In the genomic region with DNA sequence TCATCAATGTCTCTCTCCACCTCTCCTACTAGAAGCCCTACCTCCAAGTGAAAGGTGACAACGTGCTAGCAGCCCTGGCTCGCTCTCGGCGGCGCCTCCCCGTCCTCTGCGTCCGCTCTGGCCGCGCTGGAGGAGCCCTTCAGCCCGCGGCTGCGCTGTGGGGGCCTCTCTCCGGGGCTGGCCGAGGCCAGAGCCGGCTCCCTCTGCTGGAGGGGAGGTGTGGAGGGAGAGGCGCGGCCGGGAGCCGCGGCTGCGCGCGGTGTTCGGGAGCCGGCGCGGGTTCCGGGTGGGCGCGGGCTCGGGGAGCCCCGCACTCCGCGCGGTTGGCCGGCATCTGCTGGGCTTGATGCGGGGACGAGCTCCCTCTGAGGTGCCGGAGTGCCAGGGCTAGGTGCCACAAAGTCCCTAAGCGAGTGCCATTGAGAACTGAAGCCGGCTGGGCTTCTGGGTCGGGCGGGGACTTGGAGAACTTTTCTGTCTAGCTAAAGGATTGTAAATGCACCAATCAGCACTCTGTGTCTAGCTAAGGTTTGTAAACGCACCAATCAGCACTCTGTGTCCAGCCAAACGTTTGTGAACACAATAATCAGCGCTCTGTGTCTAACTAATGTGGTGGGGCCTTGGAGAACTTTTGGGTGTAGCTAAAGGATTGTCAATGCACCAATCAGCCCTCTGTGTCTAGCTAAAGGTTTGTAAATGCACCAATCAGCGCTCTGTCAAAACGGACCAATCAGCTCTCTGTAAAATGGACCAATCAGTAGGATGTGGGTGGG, we compare ENCODE assay signal across 12 cellular contexts.
A peak's percentile ranks its signal among the peaks of the same experiment; 100 is the strongest.
DNase-seq lines count a peak whose midpoint lies in the region; ATAC-seq, FAIRE-seq and TF ChIP-seq lines count a peak whose summit lies in the region.
"Had no signal": no experiment of that assay in that cellular context is flagged by ENCODE, and none has a peak within 500 bp of the region (broad histone marks: within the 10 kb centered on the region; RNA-seq: fewer than 3 reads in every experiment).

No MANE protein-coding gene starts in this region.

- H3K79me1 ChIP-seq in neuronal stem cell (ENCODE audit: low read depth, low read length), result no peaks in the 10 kb centered on the region

- no peak overlapping the region for H3K9ac ChIP-seq in endodermal cell (ENCODE audit: extremely low read depth, low read length, poor library complexity, severe bottlenecking)
- H3K9ac ChIP-seq in neuronal stem cell (ENCODE audit: low read depth, low read length, poor library complexity), result no peak overlapping the region

- H3K18ac ChIP-seq in neuronal stem cell (ENCODE audit: low read length), result no peak overlapping the region

- H3K4me1 ChIP-seq in endodermal cell (ENCODE audit: control insufficient read depth, insufficient read depth, low read length) (no peaks in the 10 kb centered on the region), pancreas (no peaks in the 10 kb centered on the region), neuronal stem cell (ENCODE audit: control insufficient read depth in 2 of 2, insufficient read depth in 1 of 2, low read depth in 1 of 2, low read length in 2 of 2) (no peaks in the 10 kb centered on the region)
- H3K4me1 ChIP-seq: psoas muscle, vagina had no signal

- no peak overlapping the region for H3K14ac ChIP-seq in neuronal stem cell (ENCODE audit: low read length)

- H2AFZ ChIP-seq in neuronal stem cell (ENCODE audit: low read length), result no peak overlapping the region

- TF ChIP-seq CTCF in endodermal cell (conservative IDR thresholded peaks at IDR 0.05) (peak; percentile 63), pancreas (IDR thresholded peaks at IDR 0.05) (peak in 2 of 4 donors; percentile 18 to 31)

- no peak overlapping the region for H2BK120ac ChIP-seq in neuronal stem cell (ENCODE audit: low read depth, low read length)

- H2AK5ac ChIP-seq in neuronal stem cell (ENCODE audit: low read depth, low read length), result no peak overlapping the region

- no peak overlapping the region for H2BK15ac ChIP-seq in neuronal stem cell (ENCODE audit: low read length)

- H3K36me3 ChIP-seq in endodermal cell (ENCODE audit: control insufficient read depth, insufficient read depth, low read length) (no peaks in the 10 kb centered on the region), pancreas (no peaks in the 10 kb centered on the region), neuronal stem cell (replicated peaks in 1 of 2; ENCODE audit: control insufficient read depth in 2 of 2, insufficient read depth in 2 of 2, low read length in 2 of 2) (no peaks in the 10 kb centered on the region)
- H3K36me3 ChIP-seq: vagina had no signal

- no peak overlapping the region for H3K23ac ChIP-seq in neuronal stem cell (ENCODE audit: low read depth, low read length, poor library complexity)

- H3K4me2 ChIP-seq in neuronal stem cell (ENCODE audit: insufficient read depth, low read length, poor library complexity, severe bottlenecking), result no peak overlapping the region

- peaks cover 22% of the 10 kb centered on the region for H3K27me3 Mint-ChIP-seq in endodermal cell (ENCODE audit: insufficient read depth)

- peak overlapping the region; percentile 47 for H3K4me3 Mint-ChIP-seq in endodermal cell

- DNase-seq in NCI-H1417 (lab: John Stamatoyannopoulos, UW) (peak in 2 of 3 experiments; percentile 74 to 78), NCI-H1417 treated with DMSO at 0.1 percent for 48 hours (lab: John Stamatoyannopoulos, UW) (no peak), NCI-H226 (peak; percentile 36), endodermal cell (peak; percentile 76), pancreas (peak; percentile 4 to 90 (median 47)), neuronal stem cell (ENCODE audit: low spot score) (no peak), GM19238 (ENCODE audit: insufficient read length, low spot score) (no peak)
- DNase-seq: activated CD8-positive, alpha-beta memory T cell treated with anti-CD3 and anti-CD28 coated beads, Interleukin-2, amount 50 U/mL, for 4 hours; NCI-H69; psoas muscle had no signal

- H4K8ac ChIP-seq in neuronal stem cell (ENCODE audit: low read depth, low read length), result no peak overlapping the region

- WGBS in endodermal cell (ENCODE audit: insufficient coverage in 1 of 2, insufficient read length in 1 of 2), 2 experiments, result 92 to 95% methylated on average over 8 to 41 of the region's 49 CpGs
- WGBS in pancreas, 2 donors, result 50% methylated on average over 49 of the region's 49 CpGs
- WGBS in neuronal stem cell (ENCODE audit: extremely low coverage in 2 of 2, insufficient read length in 2 of 2, insufficient replicate concordance in 1 of 2), 2 donors, result no CpG with 5 or more reads among the region's 49 CpGs

- no peaks in the 10 kb centered on the region for H3K9me3 ChIP-seq in endodermal cell (ENCODE audit: control insufficient read depth, low read length)
- no peaks in the 10 kb centered on the region for H3K9me3 ChIP-seq in pancreas
- H3K9me3 ChIP-seq in neuronal stem cell (replicated peaks in 1 of 2; ENCODE audit: control insufficient read depth in 2 of 2, insufficient read depth in 1 of 2, low read depth in 1 of 2, low read length in 2 of 2), result no peaks in the 10 kb centered on the region
- H3K9me3 ChIP-seq: psoas muscle, vagina had no signal

- peaks cover 6% of the 10 kb centered on the region for H3K9me3 Mint-ChIP-seq in endodermal cell

- ATAC-seq in pancreas (peak; percentile 79 to 93 (median 86)), GM18909 (IDR thresholded peaks at IDR 0.05; ENCODE audit: poor library complexity, unreplicated experiment) (no peak)
- ATAC-seq: psoas muscle had no signal

- H2BK5ac ChIP-seq in neuronal stem cell (ENCODE audit: low read length), result no peak overlapping the region

- H3K27me3 ChIP-seq in endodermal cell (ENCODE audit: control insufficient read depth, insufficient read depth, low read length, poor library complexity, severe bottlenecking) (no peaks in the 10 kb centered on the region), pancreas (no peaks in the 10 kb centered on the region), neuronal stem cell (ENCODE audit: control insufficient read depth in 3 of 3, insufficient read depth in 3 of 3, low read depth in 1 of 3, low read length in 3 of 3) (no peaks in the 10 kb centered on the region)
- H3K27me3 ChIP-seq: vagina had no signal

- peaks cover 1% of the 10 kb centered on the region for H3K4me1 Mint-ChIP-seq in endodermal cell

- FAIRE-seq in pancreas (lab: Jason Lieb, UNC), result no peak

- intact Hi-C loops in pancreas (cut with DNase I), result no loop called here

- H3K27ac ChIP-seq in endodermal cell (ENCODE audit: low read depth, low read length), result no peak overlapping the region
- H3K27ac ChIP-seq in pancreas, result no peak overlapping the region
- H3K27ac ChIP-seq in neuronal stem cell (replicated peaks; ENCODE audit: low read length), result no peak overlapping the region
- H3K27ac ChIP-seq: psoas muscle, vagina had no signal

- H3K4ac ChIP-seq in neuronal stem cell (ENCODE audit: low read length), result no peak overlapping the region

- no peaks in the 10 kb centered on the region for H3K36me3 Mint-ChIP-seq in endodermal cell (ENCODE audit: low read depth)

- no peak overlapping the region for H4K91ac ChIP-seq in neuronal stem cell (ENCODE audit: low read depth, low read length, poor library complexity)

- no peak overlapping the region for H3K4me3 ChIP-seq in endodermal cell (ENCODE audit: low read length)
- peak overlapping the region in 3 of 4 donors; percentile 10 to 41 (median 24) for H3K4me3 ChIP-seq in pancreas
- no peak overlapping the region for H3K4me3 ChIP-seq in neuronal stem cell (ENCODE audit: low read length in 2 of 2)
- H3K4me3 ChIP-seq: psoas muscle, vagina had no signal

- no peak overlapping the region for H2BK12ac ChIP-seq in neuronal stem cell (ENCODE audit: low read length)

- H3K27ac Mint-ChIP-seq in endodermal cell, result no peak overlapping the region

Comparison
In these comparisons a context has a peak if more than half of its experiments do, and no peak if none do; other contexts are left out.
1. DNase-seq: peak in NCI-H1417 (2 of 3), NCI-H226 (single experiment), endodermal cell (single experiment) and pancreas (6 of 6); none in NCI-H1417 treated with DMSO at 0.1 percent for 48 hours (single experiment), neuronal stem cell (single experiment) and GM19238 (single experiment).
2. H3K4me3 ChIP-seq: peak in pancreas (3 of 4); none in endodermal cell (single experiment) and neuronal stem cell (0 of 2).